ENCODE assay signal across 8 cellular contexts in the genomic region with DNA sequence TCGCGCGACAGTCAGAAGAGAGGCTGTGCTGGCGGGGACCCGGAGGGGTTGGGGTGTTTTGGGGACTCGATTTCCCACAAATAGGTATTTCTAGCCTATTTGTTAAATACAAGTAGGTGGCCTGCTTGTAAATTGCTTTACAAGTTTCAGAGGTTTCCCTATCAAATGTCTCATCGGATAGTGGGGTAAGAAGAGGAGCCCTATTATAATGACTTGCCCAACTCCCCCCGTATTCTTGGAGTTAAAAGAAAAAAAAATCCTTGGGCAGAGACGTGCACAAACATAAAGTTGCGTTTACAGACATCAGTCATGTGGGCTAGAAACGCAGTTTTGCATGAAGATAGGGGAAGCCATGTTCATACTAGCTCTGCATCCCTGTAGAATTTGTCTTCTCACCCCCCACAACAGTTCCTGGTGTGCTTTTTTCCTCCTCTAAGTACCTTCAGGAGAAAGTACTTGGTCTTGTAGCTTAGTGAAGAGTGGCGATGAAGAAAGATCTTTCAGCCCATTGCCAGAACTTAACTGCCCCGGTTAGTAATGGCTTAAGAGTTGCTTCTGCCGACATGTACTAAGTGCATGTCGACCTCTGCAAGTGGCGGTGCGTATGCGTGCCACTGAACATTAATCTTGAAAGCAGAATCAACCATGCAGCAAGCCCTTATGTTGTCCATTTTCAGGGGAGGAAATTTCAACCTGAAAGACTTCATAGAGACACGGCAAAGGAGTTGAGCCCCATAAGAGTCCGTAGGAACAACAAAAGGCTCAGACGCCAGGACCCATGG. TPM values are rescaled to one million over a fixed set of nuclear protein-coding genes. Genes with fewer than 3 reads are reported as not detected.
DNase-seq lines count a peak whose midpoint lies in the region; ATAC-seq and TF ChIP-seq lines count a peak whose summit lies in the region.

No MANE protein-coding gene starts in this region.

- no peak for TF ChIP-seq RAD21 in HCT116 (IDR thresholded peaks at IDR 0.05; ENCODE audit: low read depth)

- TF ChIP-seq CTCF in HCT116 (IDR thresholded peaks at IDR 0.05 in 2 of 3, conservative IDR thresholded peaks at IDR 0.05 in 1 of 3; ENCODE audit: borderline replicate concordance in 1 of 3, insufficient read depth in 1 of 3, low read depth in 2 of 3, low read length in 2 of 3) = no peak
- no peak for TF ChIP-seq CTCF in right lobe of liver (IDR thresholded peaks at IDR 0.05)

- no peak for ATAC-seq in HCT116
- no peak for ATAC-seq in activated naive CD8-positive, alpha-beta T cell treated with anti-CD3 and anti-CD28 coated beads, Interleukin-2, amount 10 ng/mL, durations not matched to agents 7 days and 5 days (ENCODE audit: low read depth)
- ATAC-seq in right lobe of liver = no peak
- no peak for ATAC-seq in aorta (ENCODE audit: low FRiP score)

- H3K9ac ChIP-seq in HCT116 (ENCODE audit: low read length) = peak overlapping the region; percentile 90

- H3K36me3 Mint-ChIP-seq in activated naive CD8-positive, alpha-beta T cell treated with anti-CD3 and anti-CD28 coated beads, Interleukin-2, amount 10 ng/mL, durations not matched to agents 7 days and 5 days = peaks cover 14% of the 10 kb centered on the region

- H4K20me1 ChIP-seq in HCT116 (ENCODE audit: insufficient read depth) = peaks cover 14% of the 10 kb centered on the region; the same call in 1 of the 2 replicates

- intact Hi-C loops in HCT116 (cut with micrococcal nuclease) (loop anchor here (2.0 to 5.0 kb wide), 4 partner anchors 53 to 390 kb away; a partner anchor contains a TSS), right lobe of liver (cut with DNase I) (no loop called here), aorta (cut with DNase I) (loop anchor here in 1 of 2 donors (5.0 kb wide), 1 partner anchor 55 kb away; a partner anchor contains a TSS)

- peak overlapping the region; percentile 95 for H3K27ac Mint-ChIP-seq in activated naive CD8-positive, alpha-beta T cell treated with anti-CD3 and anti-CD28 coated beads, Interleukin-2, amount 10 ng/mL, durations not matched to agents 7 days and 5 days

- peaks cover 8 to 17% of the 10 kb centered on the region in 2 experiments; a peak in 3 of 4 replicates for H3K36me3 ChIP-seq in HCT116 (ENCODE audit: control insufficient read depth in 1 of 2, insufficient read depth in 2 of 2, low read length in 2 of 2)
- peaks cover 0 to 3% (median 0%) of the 10 kb centered on the region in 4 donors for H3K36me3 ChIP-seq in right lobe of liver
- no peaks in the 10 kb centered on the region for H3K36me3 ChIP-seq in aorta (ENCODE audit: control insufficient read depth in 1 of 2, insufficient read depth in 2 of 2, low read length in 1 of 2)

- H3K4me2 ChIP-seq in HCT116 (ENCODE audit: low read length) = peak overlapping the region; percentile 84

- H3K79me2 ChIP-seq in HCT116 (ENCODE audit: insufficient read depth, low read length) = peaks cover 37% of the 10 kb centered on the region

- H3K27ac ChIP-seq in HCT116 (ENCODE audit: low read depth, low read length) (peak overlapping the region; percentile 97), right lobe of liver (peak overlapping the region in 2 of 3 donors; percentile 97 to 98), aorta (ENCODE audit: low read depth in 1 of 2, low read length in 2 of 2) (no peak overlapping the region)

- DNase-seq in DMS114 treated with DMSO at 0.1 percent for 48 hours (lab: John Stamatoyannopoulos, UW; ENCODE audit: unreplicated experiment) (peak; percentile 60), HCT116 (ENCODE audit: low read depth, low spot score) (no peak), right lobe of liver (no peak), NCI-H1105 treated with DMSO at 0.1 percent for 48 hours (lab: John Stamatoyannopoulos, UW) (no peak), occipital lobe (lab: John Stamatoyannopoulos, UW) (no peak), aorta (no peak), NCI-H1930 (lab: John Stamatoyannopoulos, UW) (no peak)
- DNase-seq in activated naive CD8-positive, alpha-beta T cell treated with anti-CD3 and anti-CD28 coated beads, Interleukin-2, amount 10 ng/mL, durations not matched to agents 7 days and 5 days = no peak

- no peaks in the 10 kb centered on the region for H3K27me3 Mint-ChIP-seq in activated naive CD8-positive, alpha-beta T cell treated with anti-CD3 and anti-CD28 coated beads, Interleukin-2, amount 10 ng/mL, durations not matched to agents 7 days and 5 days

- TSS peak; percentile 85 for BruUV-seq in HCT116 (replicated peaks; lab: Mats Ljungman, UMichigan)

- no peaks in the 10 kb centered on the region for H3K27me3 ChIP-seq in HCT116 (ENCODE audit: insufficient read depth, low read length)
- H3K27me3 ChIP-seq in right lobe of liver = no peaks in the 10 kb centered on the region
- H3K27me3 ChIP-seq in aorta (ENCODE audit: control insufficient read depth in 1 of 2, insufficient read depth in 2 of 2, low read length in 1 of 2) = no peaks in the 10 kb centered on the region

- POLR2A ChIA-PET in HCT116 (lab: Charles Lee) = interaction anchor here (0.6 to 1.6 kb wide), 13 partner anchors 9 to 390 kb away, joined by 3 to 8 read pairs (median 3); a partner anchor contains a TSS
- POLR2A ChIA-PET in activated naive CD8-positive, alpha-beta T cell treated with anti-CD3 and anti-CD28 coated beads, Interleukin-2, amount 10 ng/mL, durations not matched to agents 7 days and 5 days (lab: Charles Lee) = interaction anchor here (1.4 kb wide), 1 partner anchor 55 kb away, joined by 3 read pairs; a partner anchor contains a TSS

- peak overlapping the region; percentile 93 for H3K4me3 Mint-ChIP-seq in activated naive CD8-positive, alpha-beta T cell treated with anti-CD3 and anti-CD28 coated beads, Interleukin-2, amount 10 ng/mL, durations not matched to agents 7 days and 5 days

- H3K4me3 ChIP-seq in HCT116 (replicated peaks in 1 of 2; ENCODE audit: low read depth in 1 of 2, low read length in 2 of 2) (peak overlapping the region; percentile 85 to 88), right lobe of liver (peak overlapping the region in 2 of 3 donors; percentile 78 to 79), aorta (ENCODE audit: low read length in 2 of 2) (no peak overlapping the region)

- RAD21 ChIA-PET in HCT116 (lab: Charles Lee; ENCODE audit: low non-redundant PET in 1 of 2, low total read pairs in 2 of 2, uncharacterized antibody in 2 of 2, unreplicated experiment in 2 of 2) = interaction anchor here in 1 of 2 experiments (0.5 kb wide), 1 partner anchor 12 kb away, joined by 3 read pairs; no protein-coding TSS in a partner anchor

- no peaks in the 10 kb centered on the region for H3K9me2 ChIP-seq in HCT116 (ENCODE audit: insufficient read depth)

- CTCF ChIA-PET in HCT116 (lab: Charles Lee) = interaction anchor here (0.9 to 1.2 kb wide), 3 partner anchors 11 to 55 kb away, joined by 3 to 9 read pairs (median 3); a partner anchor contains a TSS

- peaks cover 34% of the 10 kb centered on the region for H3K4me1 Mint-ChIP-seq in activated naive CD8-positive, alpha-beta T cell treated with anti-CD3 and anti-CD28 coated beads, Interleukin-2, amount 10 ng/mL, durations not matched to agents 7 days and 5 days

- H2AFZ ChIP-seq in HCT116 (ENCODE audit: low read depth, low read length, poor library complexity, severe bottlenecking) = no peak overlapping the region

- H3K9me3 Mint-ChIP-seq in activated naive CD8-positive, alpha-beta T cell treated with anti-CD3 and anti-CD28 coated beads, Interleukin-2, amount 10 ng/mL, durations not matched to agents 7 days and 5 days = no peaks in the 10 kb centered on the region

- TF ChIP-seq POLR2A in HCT116 (IDR thresholded peaks at IDR 0.05; ENCODE audit: borderline replicate concordance, extremely low read depth, insufficient read depth, insufficient read length) (no peak), right lobe of liver (IDR thresholded peaks at IDR 0.05) (no peak)

- H3K4me1 ChIP-seq in HCT116 (ENCODE audit: control insufficient read depth in 1 of 2, insufficient read depth in 2 of 2, low read length in 2 of 2) (peaks cover 13 to 23% of the 10 kb centered on the region in 2 experiments), right lobe of liver (peaks cover 0 to 34% (median 7%) of the 10 kb centered on the region in 4 donors), aorta (ENCODE audit: control insufficient read depth in 1 of 2, insufficient read depth in 2 of 2, low read length in 2 of 2) (peaks cover 2 to 5% of the 10 kb centered on the region in 2 donors)

- WGBS in right lobe of liver (ENCODE audit: insufficient coverage, low coverage, low lambda C conversion rate, missing lambda C conversion rate) = 42% methylated on average over 19 of the region's 21 CpGs
- 45 to 46% methylated on average over 21 of the region's 21 CpGs for WGBS in aorta, 2 donors

- H3K9me3 ChIP-seq in HCT116 (ENCODE audit: control insufficient read depth in 1 of 2, insufficient read depth in 1 of 2, low read depth in 1 of 2, low read length in 2 of 2) (no peaks in the 10 kb centered on the region; a peak in 1 of 4 replicates), right lobe of liver (no peaks in the 10 kb centered on the region), aorta (ENCODE audit: control insufficient read depth, low read length) (no peaks in the 10 kb centered on the region)

TF ChIP-seq in HCT116, 20 proteins besides CTCF, POLR2A, EP300 and RAD21:
- TF ChIP-seq EZH2phosphoT487 (IDR thresholded peaks at IDR 0.05; ENCODE audit: borderline replicate concordance) = no peak
- peak; percentile 23; the same call in 1 of the 2 replicates for TF ChIP-seq ZFX (IDR thresholded peaks at IDR 0.05)

RNA-seq across cellular contexts. Expression of a gene that starts 0.8 kb away (rescaled TPM):
- total RNA-seq in HCT116 (2021; ENCODE audit: unreplicated experiment) (220 TPM), right lobe of liver (10 to 100 TPM; 37.2 to 52.2 (median 46.3) TPM), occipital lobe (58.8 TPM), aorta (100 to 1,000 TPM in 1 of 2 donors, 10 to 100 TPM in 1; 91.4 to 123 TPM)
- polyA plus RNA-seq in HCT116 (2012) = 94.9 and 112 TPM in 2 replicates
- 100 to 1,000 TPM; 192 to 199 TPM for total RNA-seq in activated naive CD8-positive, alpha-beta T cell treated with anti-CD3 and anti-CD28 coated beads, Interleukin-2, amount 10 ng/mL, durations not matched to agents 7 days and 5 days
- polyA plus RNA-seq in aorta = 10 to 100 TPM; 29.2 to 74.6 TPM

RNA-seq across cellular contexts. Expression of a gene that starts 53.6 kb away (rescaled TPM):
- 57.0 TPM for total RNA-seq in HCT116 (2021; ENCODE audit: unreplicated experiment)
- 51.9 and 56.4 TPM in 2 replicates for polyA plus RNA-seq in HCT116 (2012)
- 10 to 100 TPM; 14.5 to 15.0 TPM for total RNA-seq in activated naive CD8-positive, alpha-beta T cell treated with anti-CD3 and anti-CD28 coated beads, Interleukin-2, amount 10 ng/mL, durations not matched to agents 7 days and 5 days
- total RNA-seq in right lobe of liver = 10 to 100 TPM; 12.5 to 26.0 (median 18.2) TPM
- 0.78 TPM for total RNA-seq in occipital lobe
- 10 to 100 TPM; 65.8 to 85.1 TPM for total RNA-seq in aorta
- 10 to 100 TPM; 16.3 to 26.5 TPM for polyA plus RNA-seq in aorta

RNA-seq across cellular contexts. Expression of a gene that starts 55.1 kb away (rescaled TPM):
- total RNA-seq in HCT116 (2021; ENCODE audit: unreplicated experiment) (96.7 TPM), right lobe of liver (1 to 10 TPM in 5 of 6 experiments, under 1 TPM in 1; 0.95 to 5.2 (median 3.7) TPM), occipital lobe (10.5 TPM), aorta (10 to 100 TPM; 14.4 to 28.9 TPM)
- polyA plus RNA-seq in HCT116 (2012) = 70.0 and 88.2 TPM in 2 replicates
- 100 to 1,000 TPM; 157 to 159 TPM for total RNA-seq in activated naive CD8-positive, alpha-beta T cell treated with anti-CD3 and anti-CD28 coated beads, Interleukin-2, amount 10 ng/mL, durations not matched to agents 7 days and 5 days
- polyA plus RNA-seq in aorta = 10 to 100 TPM; 50.0 to 76.1 TPM

Comparison
In these comparisons a context has a peak if more than half of its experiments do, and no peak if none do; other contexts are left out.
1. H3K27ac ChIP-seq: peak in HCT116 (single experiment) and right lobe of liver (2 of 3); none in aorta (0 of 2).
2. H3K4me3 ChIP-seq: peak in HCT116 (2 of 2) and right lobe of liver (2 of 3); none in aorta (0 of 2).